24 cellular contexts compared by ENCODE assay signal in genomic region chr14:46672128-46672527, GRCh38. TPM values are rescaled to one million over a fixed set of nuclear protein-coding genes. Genes with fewer than 3 reads are reported as not detected.
"Had no signal": no experiment of that assay in that cellular context is flagged by ENCODE, and none has a peak within 500 bp of the region (broad histone marks: within the 10 kb centered on the region; RNA-seq: fewer than 3 reads in every experiment).

No MANE protein-coding gene starts in this region.

- H3K36me3 Mint-ChIP-seq: IgD-negative memory B cell had no signal

- H3K27me3 Mint-ChIP-seq: IgD-negative memory B cell had no signal

- H3K27ac Mint-ChIP-seq: IgD-negative memory B cell had no signal

- H3K4me3 ChIP-seq: K562 had no signal

- ATAC-seq: K562, SK-N-SH treated with all-trans-retinoic acid at 6 μM for 48 hours had no signal

- DNase-seq: MV-4-11, NCI-H1048, NCI-H1105, NCI-H1417, NCI-H146, NCI-H1694 treated with DMSO at 0.1 percent for 48 hours, NCI-H1930, NCI-H2081, NCI-H2107, NCI-H2227 treated with DMSO at 0.1 percent for 48 hours, NCI-H524, NCI-H526 treated with DMSO at 0.1 percent for 48 hours, NCI-H748 treated with DMSO at 0.1 percent for 48 hours, SHP77, T-helper 1 cell had no signal

- H3K4me1 Mint-ChIP-seq: IgD-negative memory B cell had no signal

- H3K27ac ChIP-seq: RWPE1 had no signal

- H3K4me3 Mint-ChIP-seq: IgD-negative memory B cell had no signal

- FAIRE-seq: HTR-8/SVneo, K562 had no signal

RNA-seq across cellular contexts. Expression of gene RPL10L, which starts 20.5 kb away (rescaled TPM):
- total RNA-seq: K562, LHCN-M2, MCF 10A, NCI-H460, SK-MEL-5 had no signal
- polyA plus RNA-seq: IgD-negative memory B cell, K562 had no signal
